Comparison of ENCODE assay signal across 7 cellular contexts in genomic region chr6:16254535-16254934, GRCh38.
"Had no signal": no experiment of that assay in that cellular context is flagged by ENCODE, and none has a peak within 500 bp of the region (broad histone marks: within the 10 kb centered on the region; RNA-seq: fewer than 3 reads in every experiment).

No MANE protein-coding gene starts in this region.

- H3K4me2 ChIP-seq: GM23338 had no signal

- H2AFZ ChIP-seq: GM23338 had no signal

- H3K4me3 ChIP-seq: GM23338, HAP-1 had no signal

- H3K36me3 ChIP-seq: HAP-1 had no signal

- DNase-seq: H7, HFFc6, KG1 had no signal

- H3K9me3 ChIP-seq: HAP-1 had no signal

- ATAC-seq: GM23338, HCT116 had no signal

- FAIRE-seq: HTR-8/SVneo had no signal
